Comparison of ENCODE assay signal across 22 cellular contexts in genomic region chr2:105563000-105563719, GRCh38.
DNase-seq lines count a peak whose midpoint lies in the region; ATAC-seq and TF ChIP-seq lines count a peak whose summit lies in the region.
"Had no signal": no experiment of that assay in that cellular context is flagged by ENCODE, and none has a peak within 500 bp of the region (broad histone marks: within the 10 kb centered on the region; RNA-seq: fewer than 3 reads in every experiment).

No MANE protein-coding gene starts in this region.

- CTCF ChIA-PET in WTC11 (lab: Charles Lee), result interaction anchor here (0.6 kb wide), 1 partner anchor 523 kb away, joined by 3 read pairs; no protein-coding TSS in a partner anchor
- CTCF ChIA-PET in activated naive CD4-positive, alpha-beta T cell treated with anti-CD3 and anti-CD28 coated beads, Interleukin-2, amount 10 ng/mL, durations not matched to agents 7 days and 5 days (lab: Charles Lee), result interaction anchor here (0.9 to 1.1 kb wide), 3 partner anchors 17 to 523 kb away, joined by 3 read pairs; no protein-coding TSS in a partner anchor

- H3K4me1 ChIP-seq in endodermal cell (ENCODE audit: control insufficient read depth, insufficient read depth, low read length) (no peaks in the 10 kb centered on the region), uterus (no peaks in the 10 kb centered on the region)
- H3K4me1 ChIP-seq: BLaER1 treated with 17β-estradiol and CSF1 and Interleukin-3, amounts not matched to agents 10 nM and 100 nM had no signal

- H3K36me3 ChIP-seq in endodermal cell (ENCODE audit: control insufficient read depth, insufficient read depth, low read length) (no peaks in the 10 kb centered on the region), uterus (no peaks in the 10 kb centered on the region)
- H3K36me3 ChIP-seq: BLaER1 treated with 17β-estradiol and CSF1 and Interleukin-3, amounts not matched to agents 10 nM and 100 nM had no signal

- TF ChIP-seq POLR2A in uterus (IDR thresholded peaks at IDR 0.05), result no peak

- 77 to 87% methylated on average over 3 to 8 of the region's 8 CpGs for WGBS in endodermal cell (ENCODE audit: insufficient coverage in 1 of 2, insufficient read length in 1 of 2), 2 experiments

- H3K4me3 Mint-ChIP-seq in WTC11 (no peak overlapping the region), endodermal cell (no peak overlapping the region)
- H3K4me3 Mint-ChIP-seq in activated naive CD4-positive, alpha-beta T cell treated with anti-CD3 and anti-CD28 coated beads, Interleukin-2, amount 10 ng/mL, durations not matched to agents 7 days and 5 days, result no peak overlapping the region
- H3K4me3 Mint-ChIP-seq: B cell; CD14-positive monocyte; CD4-positive, alpha-beta T cell; CD8-positive, alpha-beta memory T cell; H9 had no signal

- DNase-seq in activated effector memory CD4-positive, alpha-beta T cell treated with anti-CD3 and anti-CD28 coated beads, Interleukin-2, amount 50 U/mL, for 16 hours, result peak; percentile 45
- DNase-seq in activated effector memory CD4-positive, alpha-beta T cell treated with Interleukin-2 at 50 U/mL for 16 hours, result no peak
- DNase-seq in WTC11 (ENCODE audit: low spot score) (no peak), endodermal cell (no peak), mesenteric fat pad (ENCODE audit: low spot score) (peak; percentile 33), uterus (no peak), head of caudate nucleus (no peak)
- no peak for DNase-seq in activated naive CD4-positive, alpha-beta T cell treated with anti-CD3 and anti-CD28 coated beads, Interleukin-2, amount 10 ng/mL, durations not matched to agents 7 days and 5 days
- DNase-seq: CD4-positive, alpha-beta T cell; CD8-positive, alpha-beta memory T cell; DMS 273 treated with DMSO at 0.1 percent for 48 hours; DMS79; EL; GDM1; GOT3; H9 had no signal

- H3K27ac ChIP-seq in endodermal cell (ENCODE audit: low read depth, low read length), result no peak overlapping the region
- no peak overlapping the region for H3K27ac ChIP-seq in uterus
- H3K27ac ChIP-seq: 22Rv1; BLaER1 treated with 17β-estradiol and CSF1 and Interleukin-3, amounts not matched to agents 10 nM and 100 nM had no signal

- H3K36me3 Mint-ChIP-seq in WTC11, result no peaks in the 10 kb centered on the region
- no peaks in the 10 kb centered on the region for H3K36me3 Mint-ChIP-seq in endodermal cell (ENCODE audit: low read depth)
- no peaks in the 10 kb centered on the region for H3K36me3 Mint-ChIP-seq in activated naive CD4-positive, alpha-beta T cell treated with anti-CD3 and anti-CD28 coated beads, Interleukin-2, amount 10 ng/mL, durations not matched to agents 7 days and 5 days
- H3K36me3 Mint-ChIP-seq: CD14-positive monocyte had no signal

- H3K4me1 Mint-ChIP-seq in WTC11 (peaks cover 4% of the 10 kb centered on the region), endodermal cell (peaks cover 4% of the 10 kb centered on the region)
- H3K4me1 Mint-ChIP-seq in activated naive CD4-positive, alpha-beta T cell treated with anti-CD3 and anti-CD28 coated beads, Interleukin-2, amount 10 ng/mL, durations not matched to agents 7 days and 5 days, result peaks cover 5% of the 10 kb centered on the region
- H3K4me1 Mint-ChIP-seq: B cell, CD14-positive monocyte had no signal

- no peak for TF ChIP-seq CTCF in WTC11 (IDR thresholded peaks at IDR 0.05)
- TF ChIP-seq CTCF in endodermal cell (conservative IDR thresholded peaks at IDR 0.05), result peak; percentile 28
- no peak for TF ChIP-seq CTCF in uterus (IDR thresholded peaks at IDR 0.05)

- H3K27me3 Mint-ChIP-seq in WTC11 (ENCODE audit: low read depth), result no peaks in the 10 kb centered on the region
- H3K27me3 Mint-ChIP-seq in endodermal cell (ENCODE audit: insufficient read depth), result peaks cover 2% of the 10 kb centered on the region
- peaks cover 43% of the 10 kb centered on the region for H3K27me3 Mint-ChIP-seq in activated naive CD4-positive, alpha-beta T cell treated with anti-CD3 and anti-CD28 coated beads, Interleukin-2, amount 10 ng/mL, durations not matched to agents 7 days and 5 days

- no peak overlapping the region for H3K9ac ChIP-seq in endodermal cell (ENCODE audit: extremely low read depth, low read length, poor library complexity, severe bottlenecking)
- H3K9ac ChIP-seq: BLaER1 treated with 17β-estradiol and CSF1 and Interleukin-3, amounts not matched to agents 10 nM and 100 nM had no signal

- ATAC-seq in WTC11, result peak; percentile 34; the same call in 1 of the 2 replicates
- ATAC-seq: GM12878, HCT116 had no signal

- POLR2A ChIA-PET in WTC11 (lab: Charles Lee), result no interaction called here

- intact Hi-C loops in uterus (cut with DNase I; ENCODE audit: low total_unique reads) (no loop called here), head of caudate nucleus (cut with DNase I) (no loop called here)

- H3K27ac Mint-ChIP-seq in WTC11 (no peak overlapping the region), endodermal cell (no peak overlapping the region)
- H3K27ac Mint-ChIP-seq in activated naive CD4-positive, alpha-beta T cell treated with anti-CD3 and anti-CD28 coated beads, Interleukin-2, amount 10 ng/mL, durations not matched to agents 7 days and 5 days, result no peak overlapping the region
- H3K27ac Mint-ChIP-seq: B cell; CD4-positive, alpha-beta T cell; CD8-positive, alpha-beta memory T cell; H9 had no signal

- H3K27me3 ChIP-seq in endodermal cell (ENCODE audit: control insufficient read depth, insufficient read depth, low read length, poor library complexity, severe bottlenecking), result no peaks in the 10 kb centered on the region
- H3K27me3 ChIP-seq in uterus, result no peaks in the 10 kb centered on the region
- H3K27me3 ChIP-seq: BLaER1 treated with 17β-estradiol and CSF1 and Interleukin-3, amounts not matched to agents 10 nM and 100 nM had no signal

- peaks cover 4% of the 10 kb centered on the region; the same call in 1 of the 2 replicates for H3K9me3 Mint-ChIP-seq in WTC11
- H3K9me3 Mint-ChIP-seq in endodermal cell, result no peaks in the 10 kb centered on the region
- H3K9me3 Mint-ChIP-seq in activated naive CD4-positive, alpha-beta T cell treated with anti-CD3 and anti-CD28 coated beads, Interleukin-2, amount 10 ng/mL, durations not matched to agents 7 days and 5 days, result no peaks in the 10 kb centered on the region
- H3K9me3 Mint-ChIP-seq: CD4-positive, alpha-beta T cell; CD8-positive, alpha-beta memory T cell; H9 had no signal

- H3K9me3 ChIP-seq in endodermal cell (ENCODE audit: control insufficient read depth, low read length) (no peaks in the 10 kb centered on the region), uterus (no peaks in the 10 kb centered on the region)
- H3K9me3 ChIP-seq: BLaER1 treated with 17β-estradiol and CSF1 and Interleukin-3, amounts not matched to agents 10 nM and 100 nM had no signal

- H3K4me3 ChIP-seq in endodermal cell (ENCODE audit: low read length) (no peak overlapping the region), uterus (no peak overlapping the region)
- H3K4me3 ChIP-seq: BLaER1 treated with 17β-estradiol and CSF1 and Interleukin-3, amounts not matched to agents 10 nM and 100 nM; GM12878 had no signal

TF ChIP-seq in WTC11, 78 proteins besides CTCF, POLR2A, EP300 and RAD21 (continues in another document):
- TF ChIP-seq JUN (CRISPR knock-in tag; IDR thresholded peaks at IDR 0.05) (no peak), GABPB1 (CRISPR knock-in tag; IDR thresholded peaks at IDR 0.05) (no peak), TCF7 (CRISPR knock-in tag; IDR thresholded peaks at IDR 0.05; ENCODE audit: low read depth) (no peak), SMAD4 (CRISPR knock-in tag; IDR thresholded peaks at IDR 0.05) (no peak), STAT6 (CRISPR knock-in tag; conservative IDR thresholded peaks at IDR 0.05; ENCODE audit: low read depth) (no peak), OVOL2 (CRISPR knock-in tag; IDR thresholded peaks at IDR 0.05; ENCODE audit: borderline replicate concordance) (no peak), ZSCAN18 (CRISPR knock-in tag; IDR thresholded peaks at IDR 0.05) (no peak), ZNF416 (CRISPR knock-in tag; IDR thresholded peaks at IDR 0.05) (no peak), TEAD1 (CRISPR knock-in tag; IDR thresholded peaks at IDR 0.05) (no peak), CREM (CRISPR knock-in tag; IDR thresholded peaks at IDR 0.05) (no peak), GTF2I (CRISPR knock-in tag; conservative IDR thresholded peaks at IDR 0.05) (no peak)
- TF ChIP-seq, protein P1, sequence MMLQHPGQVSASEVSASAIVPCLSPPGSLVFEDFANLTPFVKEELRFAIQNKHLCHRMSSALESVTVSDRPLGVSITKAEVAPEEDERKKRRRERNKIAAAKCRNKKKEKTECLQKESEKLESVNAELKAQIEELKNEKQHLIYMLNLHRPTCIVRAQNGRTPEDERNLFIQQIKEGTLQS (CRISPR knock-in tag; conservative IDR thresholded peaks at IDR 0.05), result no peak

Comparison
In these comparisons a context has a peak if more than half of its experiments do, and no peak if none do; other contexts are left out.
1. DNase-seq: peak in activated effector memory CD4-positive, alpha-beta T cell treated with anti-CD3 and anti-CD28 coated beads, Interleukin-2, amount 50 U/mL, for 16 hours (single experiment) and mesenteric fat pad (single experiment); none in activated effector memory CD4-positive, alpha-beta T cell treated with Interleukin-2 at 50 U/mL for 16 hours (single experiment), WTC11 (single experiment), endodermal cell (single experiment), uterus (0 of 2), activated naive CD4-positive, alpha-beta T cell treated with anti-CD3 and anti-CD28 coated beads, Interleukin-2, amount 10 ng/mL, durations not matched to agents 7 days and 5 days (single experiment) and head of caudate nucleus (0 of 42).